37 cellular contexts compared by ENCODE assay signal in the genomic region with DNA sequence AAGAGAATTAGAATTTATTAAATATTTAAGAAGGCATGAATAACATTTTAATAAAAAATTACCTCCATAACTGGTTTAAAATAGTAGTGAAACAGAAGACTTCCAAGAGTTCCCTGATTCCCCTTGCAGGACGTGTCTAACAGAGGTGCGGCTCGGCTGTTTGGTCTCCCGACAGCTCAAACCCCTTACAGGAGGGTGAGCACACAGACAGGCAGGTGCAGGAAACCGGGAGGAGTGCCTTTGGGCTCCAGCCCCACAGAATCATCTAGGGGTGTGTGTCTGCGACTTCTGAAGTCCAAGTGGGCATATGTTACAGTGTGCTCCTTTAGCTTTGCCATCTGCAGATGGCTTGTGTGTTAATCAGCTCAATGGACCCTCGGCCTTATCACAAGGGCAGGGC.
"Had no signal": no experiment of that assay in that cellular context is flagged by ENCODE, and none has a peak within 500 bp of the region (broad histone marks: within the 10 kb centered on the region; RNA-seq: fewer than 3 reads in every experiment).

No MANE protein-coding gene starts in this region.

- H3K36me3 ChIP-seq: ascending aorta, cardiac muscle cell, colonic mucosa had no signal

- H3K4me3 Mint-ChIP-seq: activated B cell treated with CpG ODN at 0.5 μM for 24 hours; activated CD4-positive, alpha-beta memory T cell treated with anti-CD3 and anti-CD28 coated beads for 36 hours; activated CD4-positive, alpha-beta T cell treated with anti-CD3 and anti-CD28 coated beads, Interleukin-2, amount 10 ng/mL, durations not matched to agents 24 days and 14 days; activated CD8-positive, alpha-beta T cell treated with anti-CD3 and anti-CD28 coated beads for 36 hours; activated naive CD4-positive, alpha-beta T cell treated with anti-CD3 and anti-CD28 coated beads for 36 hours; activated naive CD4-positive, alpha-beta T cell treated with anti-CD3 and anti-CD28 coated beads, Interleukin-2, amount 50 U/mL, for 24 hours; activated naive CD8-positive, alpha-beta T cell; activated naive CD8-positive, alpha-beta T cell treated with anti-CD3 and anti-CD28 coated beads, Interleukin-2, amount 10 ng/mL, durations not matched to agents 7 days and 5 days; activated naive CD8-positive, alpha-beta T cell treated with anti-CD3 and anti-CD28 coated beads, Interleukin-2, amount 50 U/mL, for 24 hours; activated T-cell treated with anti-CD3 and anti-CD28 coated beads, Interleukin-2, amount 50 U/mL, for 4 hours; activated T-cell treated with anti-CD3 and anti-CD28 coated beads, Interleukin-2, amount 50 U/mL, for 72 hours; activated T-helper 1 cell treated with anti-CD3 and anti-CD28 coated beads, Interleukin-12 subunit alpha, Interleukin-12 subunit beta, Interleukin-2, Interleukin-4 antibody, amounts not matched to agents 30 ng/mL and 10 ng/mL and 1 ng/mL, durations not matched to agents 14 hours and 24 hours and 36 hours; activated T-helper 17 cell treated with anti-CD3 and anti-CD28 coated beads, Interleukin-2, amount 50 U/mL, for 72 hours; brain; central memory CD8-positive, alpha-beta T cell; T-helper 1 cell treated with Interleukin-12 subunit alpha and Interleukin-12 subunit beta and Interleukin-4 antibody, amounts not matched to agents 30 μg/mL and 1 μg/mL, for 36 hours; T-helper 2 cell treated with Interferon-gamma antibody and Interleukin-4, amounts not matched to agents 5 μg/mL and 100 μg/mL, for 36 hours had no signal

- H3K4me1 ChIP-seq: ascending aorta, colonic mucosa had no signal

- H3K9me3 ChIP-seq: ascending aorta, colonic mucosa had no signal

- H3K36me3 Mint-ChIP-seq: activated CD4-positive, alpha-beta memory T cell treated with anti-CD3 and anti-CD28 coated beads for 36 hours; activated naive CD4-positive, alpha-beta T cell treated with anti-CD3 and anti-CD28 coated beads, Interleukin-2, amount 50 U/mL, for 24 hours; activated naive CD8-positive, alpha-beta T cell; activated naive CD8-positive, alpha-beta T cell treated with anti-CD3 and anti-CD28 coated beads, Interleukin-2, amount 10 ng/mL, durations not matched to agents 7 days and 5 days; brain had no signal

- H3K27ac ChIP-seq: ascending aorta, cardiac muscle cell, colonic mucosa, VCaP had no signal

- H3K27me3 ChIP-seq: ascending aorta, cardiac muscle cell, colonic mucosa had no signal

- ATAC-seq: activated CD8-positive, alpha-beta T cell treated with anti-CD3 and anti-CD28 coated beads for 36 hours; activated naive CD8-positive, alpha-beta T cell treated with anti-CD3 and anti-CD28 coated beads, Interleukin-2, amount 50 U/mL, for 24 hours; activated T-cell treated with anti-CD3 and anti-CD28 coated beads, Interleukin-2, amount 50 U/mL, for 4 hours; activated T-cell treated with anti-CD3 and anti-CD28 coated beads, Interleukin-2, amount 50 U/mL, for 72 hours; activated T-helper 17 cell treated with anti-CD3 and anti-CD28 coated beads, Interleukin-2, amount 50 U/mL, for 72 hours had no signal

- H3K4me3 ChIP-seq: ascending aorta, cardiac muscle cell, colonic mucosa had no signal

- H3K27me3 Mint-ChIP-seq: activated CD4-positive, alpha-beta T cell treated with anti-CD3 and anti-CD28 coated beads, Interleukin-2, amount 10 ng/mL, durations not matched to agents 24 days and 14 days; activated CD8-positive, alpha-beta T cell treated with anti-CD3 and anti-CD28 coated beads for 36 hours; activated naive CD8-positive, alpha-beta T cell treated with anti-CD3 and anti-CD28 coated beads, Interleukin-2, amount 10 ng/mL, durations not matched to agents 7 days and 5 days; activated naive CD8-positive, alpha-beta T cell treated with anti-CD3 and anti-CD28 coated beads, Interleukin-2, amount 50 U/mL, for 24 hours; activated T-helper 17 cell treated with anti-CD3 and anti-CD28 coated beads, Interleukin-2, amount 50 U/mL, for 72 hours; brain; central memory CD8-positive, alpha-beta T cell had no signal

- H3K9me3 Mint-ChIP-seq: activated CD4-positive, alpha-beta T cell treated with anti-CD3 and anti-CD28 coated beads, Interleukin-2, amount 10 ng/mL, durations not matched to agents 24 days and 14 days; activated naive CD4-positive, alpha-beta T cell treated with anti-CD3 and anti-CD28 coated beads, Interleukin-2, amount 50 U/mL, for 24 hours; activated naive CD8-positive, alpha-beta T cell treated with anti-CD3 and anti-CD28 coated beads, Interleukin-2, amount 10 ng/mL, durations not matched to agents 7 days and 5 days; central memory CD8-positive, alpha-beta T cell; T-helper 1 cell treated with Interleukin-12 subunit alpha and Interleukin-12 subunit beta and Interleukin-4 antibody, amounts not matched to agents 30 μg/mL and 1 μg/mL, for 36 hours; T-helper 2 cell treated with Interferon-gamma antibody and Interleukin-4, amounts not matched to agents 5 μg/mL and 100 μg/mL, for 36 hours had no signal

- H3K27ac Mint-ChIP-seq: activated B cell treated with CpG ODN at 0.5 μM for 24 hours; activated CD4-positive, alpha-beta memory T cell treated with anti-CD3 and anti-CD28 coated beads for 36 hours; activated CD4-positive, alpha-beta T cell treated with anti-CD3 and anti-CD28 coated beads, Interleukin-2, amount 10 ng/mL, durations not matched to agents 24 days and 14 days; activated CD8-positive, alpha-beta T cell treated with anti-CD3 and anti-CD28 coated beads for 36 hours; activated naive CD4-positive, alpha-beta T cell treated with anti-CD3 and anti-CD28 coated beads for 36 hours; activated naive CD4-positive, alpha-beta T cell treated with anti-CD3 and anti-CD28 coated beads, Interleukin-2, amount 50 U/mL, for 24 hours; activated naive CD8-positive, alpha-beta T cell; activated naive CD8-positive, alpha-beta T cell treated with anti-CD3 and anti-CD28 coated beads, Interleukin-2, amount 10 ng/mL, durations not matched to agents 7 days and 5 days; activated naive CD8-positive, alpha-beta T cell treated with anti-CD3 and anti-CD28 coated beads, Interleukin-2, amount 50 U/mL, for 24 hours; activated T-cell treated with anti-CD3 and anti-CD28 coated beads, Interleukin-2, amount 50 U/mL, for 72 hours; activated T-helper 1 cell treated with anti-CD3 and anti-CD28 coated beads, Interleukin-12 subunit alpha, Interleukin-12 subunit beta, Interleukin-2, Interleukin-4 antibody, amounts not matched to agents 30 ng/mL and 10 ng/mL and 1 ng/mL, durations not matched to agents 14 hours and 24 hours and 36 hours; activated T-helper 17 cell treated with anti-CD3 and anti-CD28 coated beads, Interleukin-2, amount 50 U/mL, for 72 hours; brain; T-helper 1 cell treated with Interleukin-12 subunit alpha and Interleukin-12 subunit beta and Interleukin-4 antibody, amounts not matched to agents 30 μg/mL and 1 μg/mL, for 36 hours; T-helper 2 cell treated with Interferon-gamma antibody and Interleukin-4, amounts not matched to agents 5 μg/mL and 100 μg/mL, for 36 hours had no signal

- DNase-seq: activated B cell treated with CpG ODN at 0.5 μM for 24 hours; activated CD4-positive, alpha-beta memory T cell treated with anti-CD3 and anti-CD28 coated beads for 36 hours; activated CD4-positive, alpha-beta T cell treated with anti-CD3 and anti-CD28 coated beads for 4 hours; activated CD4-positive, alpha-beta T cell treated with anti-CD3 and anti-CD28 coated beads, Interleukin-2, amount 10 ng/mL, durations not matched to agents 24 days and 14 days; activated CD4-positive, alpha-beta T cell treated with anti-CD3 and anti-CD28 coated beads, Interleukin-2, amount 50 U/mL, for 1 hour; activated CD4-positive, alpha-beta T cell treated with anti-CD3 and anti-CD28 coated beads, Interleukin-2, amount 50 U/mL, for 4 hours; activated CD4-positive, CD25-positive, alpha-beta regulatory T cell treated with anti-CD3 and anti-CD28 coated beads, Interleukin-2, amount 50 U/mL, for 72 hours; activated CD8-positive, alpha-beta memory T cell treated with anti-CD3 and anti-CD28 coated beads, Interleukin-2, amount 50 U/mL, for 4 hours; activated CD8-positive, alpha-beta T cell treated with anti-CD3 and anti-CD28 coated beads for 36 hours; activated effector memory CD4-positive, alpha-beta T cell treated with anti-CD3 and anti-CD28 coated beads, Interleukin-2, amount 50 U/mL, for 16 hours; activated gamma-delta T cell treated with Interleukin-2 at 50 U/mL for 16 hours; activated naive CD4-positive, alpha-beta T cell; activated naive CD4-positive, alpha-beta T cell treated with anti-CD3 and anti-CD28 coated beads for 36 hours; activated naive CD8-positive, alpha-beta T cell treated with anti-CD3 and anti-CD28 coated beads, Interleukin-2, amount 10 ng/mL, durations not matched to agents 7 days and 5 days; activated naive CD8-positive, alpha-beta T cell treated with anti-CD3 and anti-CD28 coated beads, Interleukin-2, amount 50 U/mL, for 24 hours; activated T-cell treated with anti-CD3 and anti-CD28 coated beads for 4 hours; activated T-cell treated with anti-CD3 and anti-CD28 coated beads, Interleukin-2, amount 50 U/mL, for 1 hour; activated T-cell treated with anti-CD3 and anti-CD28 coated beads, Interleukin-2, amount 50 U/mL, for 4 hours; activated T-cell treated with anti-CD3 and anti-CD28 coated beads, Interleukin-2, amount 50 U/mL, for 72 hours; amygdala; anterior cingulate cortex; caudate nucleus; cerebellar nuclear complex; colonic mucosa; T-helper 2 cell; T-helper 9 cell had no signal

- H3K4me1 Mint-ChIP-seq: activated B cell treated with CpG ODN at 0.5 μM for 24 hours; activated CD4-positive, alpha-beta T cell treated with anti-CD3 and anti-CD28 coated beads, Interleukin-2, amount 10 ng/mL, durations not matched to agents 24 days and 14 days; activated naive CD4-positive, alpha-beta T cell treated with anti-CD3 and anti-CD28 coated beads, Interleukin-2, amount 50 U/mL, for 24 hours; activated naive CD8-positive, alpha-beta T cell treated with anti-CD3 and anti-CD28 coated beads, Interleukin-2, amount 50 U/mL, for 24 hours; activated T-helper 17 cell treated with anti-CD3 and anti-CD28 coated beads, Interleukin-2, amount 50 U/mL, for 72 hours; central memory CD8-positive, alpha-beta T cell had no signal
